In genomic region chr10:125016123-125016522, GRCh38 we compare ENCODE assay signal across 13 cellular contexts.
DNase-seq lines count a peak whose midpoint lies in the region; ATAC-seq and TF ChIP-seq lines count a peak whose summit lies in the region.
"Had no signal": no experiment of that assay in that cellular context is flagged by ENCODE, and none has a peak within 500 bp of the region (broad histone marks: within the 10 kb centered on the region; RNA-seq: fewer than 3 reads in every experiment).

No MANE protein-coding gene starts in this region.

- ATAC-seq in GM19452 (IDR thresholded peaks at IDR 0.05; ENCODE audit: unreplicated experiment), result no peak

- H4K20me1 ChIP-seq in smooth muscle cell (ENCODE audit: low read depth), result peaks cover 100% of the 10 kb centered on the region

- H3K36me3 ChIP-seq in esophagus squamous epithelium, result peaks cover 0 to 55% (median 7%) of the 10 kb centered on the region in 3 donors
- H3K36me3 ChIP-seq in mucosa of rectum (ENCODE audit: control insufficient read depth in 2 of 2, insufficient read depth in 2 of 2, low read length in 2 of 2), result peaks cover 2 to 8% of the 10 kb centered on the region in 2 donors
- no peaks in the 10 kb centered on the region for H3K36me3 ChIP-seq in suprapubic skin
- no peaks in the 10 kb centered on the region for H3K36me3 ChIP-seq in smooth muscle cell (ENCODE audit: low read depth)

- H3K9ac ChIP-seq in mucosa of rectum (ENCODE audit: low read depth in 1 of 2, low read length in 2 of 2) (no peak overlapping the region), smooth muscle cell (ENCODE audit: low read depth) (no peak overlapping the region)

- H3K9me3 ChIP-seq in esophagus squamous epithelium, result no peaks in the 10 kb centered on the region
- no peaks in the 10 kb centered on the region for H3K9me3 ChIP-seq in mucosa of rectum (ENCODE audit: control insufficient read depth in 2 of 2, low read length in 2 of 2)
- no peaks in the 10 kb centered on the region for H3K9me3 ChIP-seq in suprapubic skin
- no peaks in the 10 kb centered on the region for H3K9me3 ChIP-seq in smooth muscle cell (replicated peaks; ENCODE audit: low read depth)

- H3K27ac ChIP-seq in RWPE1, result 0 out of 2 replicates have a peak overlapping the region, but pooled peaks have one; percentile 11
- H3K27ac ChIP-seq in esophagus squamous epithelium, result peak overlapping the region; percentile 26 to 75 (median 71)
- H3K27ac ChIP-seq in mucosa of rectum (ENCODE audit: low read depth in 2 of 2, low read length in 2 of 2), result peak overlapping the region; percentile 51 to 66
- peak overlapping the region; percentile 10 for H3K27ac ChIP-seq in suprapubic skin
- no peak overlapping the region for H3K27ac ChIP-seq in smooth muscle cell (ENCODE audit: low read depth)

- no peak overlapping the region for H2AFZ ChIP-seq in smooth muscle cell (ENCODE audit: low read depth)

- peaks cover 16 to 75% (median 48%) of the 10 kb centered on the region in 3 donors for H3K4me1 ChIP-seq in esophagus squamous epithelium
- H3K4me1 ChIP-seq in mucosa of rectum (ENCODE audit: control insufficient read depth in 2 of 2, insufficient read depth in 2 of 2, low read length in 2 of 2), result peaks cover 16 to 29% of the 10 kb centered on the region in 2 donors
- peaks cover 58% of the 10 kb centered on the region for H3K4me1 ChIP-seq in suprapubic skin
- H3K4me1 ChIP-seq in smooth muscle cell (ENCODE audit: low read depth), result no peaks in the 10 kb centered on the region

- H3F3A ChIP-seq in smooth muscle cell (ENCODE audit: low read depth), result no peaks in the 10 kb centered on the region

- H3K27me3 ChIP-seq in esophagus squamous epithelium (no peaks in the 10 kb centered on the region), mucosa of rectum (ENCODE audit: control insufficient read depth in 2 of 2, insufficient read depth in 2 of 2, low read length in 2 of 2) (no peaks in the 10 kb centered on the region), suprapubic skin (no peaks in the 10 kb centered on the region), smooth muscle cell (ENCODE audit: low read depth) (no peaks in the 10 kb centered on the region)

- peaks cover 65% of the 10 kb centered on the region for H3K79me2 ChIP-seq in smooth muscle cell (ENCODE audit: low read depth)

- TF ChIP-seq POLR2A in esophagus squamous epithelium (IDR thresholded peaks at IDR 0.05) (no peak), suprapubic skin (IDR thresholded peaks at IDR 0.05) (no peak)

- no peak for TF ChIP-seq EP300 in suprapubic skin (IDR thresholded peaks at IDR 0.05)

- no peak for TF ChIP-seq CTCF in RWPE1 (conservative IDR thresholded peaks at IDR 0.05; ENCODE audit: low read depth)
- no peak for TF ChIP-seq CTCF in esophagus squamous epithelium (IDR thresholded peaks at IDR 0.05)
- TF ChIP-seq CTCF in suprapubic skin (IDR thresholded peaks at IDR 0.05), result no peak
- no peak for TF ChIP-seq CTCF in smooth muscle cell (IDR thresholded peaks at IDR 0.05; ENCODE audit: borderline replicate concordance, insufficient read depth, poor library complexity, severe bottlenecking)

- intact Hi-C loops in esophagus squamous epithelium (cut with DNase I), result no loop called here

- no peak overlapping the region for H3K4me2 ChIP-seq in smooth muscle cell

- H3K4me3 ChIP-seq in esophagus squamous epithelium, result no peak overlapping the region
- H3K4me3 ChIP-seq in mucosa of rectum (ENCODE audit: low read length in 2 of 2), result no peak overlapping the region
- H3K4me3 ChIP-seq in suprapubic skin, result no peak overlapping the region
- no peak overlapping the region for H3K4me3 ChIP-seq in smooth muscle cell

- CTCF ChIA-PET in RWPE1 (lab: Yijun Ruan, JAX), result no interaction called here

- 62 to 74% methylated on average over 6 to 7 of the region's 10 CpGs for WGBS in esophagus squamous epithelium, 2 donors
- 71% methylated on average over 2 of the region's 10 CpGs for WGBS in suprapubic skin
- 94% methylated on average over 10 of the region's 10 CpGs for WGBS in smooth muscle cell (ENCODE audit: low lambda C conversion rate)

- DNase-seq in RWPE1 (ENCODE audit: low spot score), result no peak
- no peak for DNase-seq in esophagus squamous epithelium (lab: John Stamatoyannopoulos, UW)
- DNase-seq in suprapubic skin (ENCODE audit: low spot score in 2 of 2), result no peak
- no peak for DNase-seq in NCI-H1417 (lab: John Stamatoyannopoulos, UW)
- no peak for DNase-seq in stimulated activated CD4-positive, alpha-beta T cell treated with anti-CD3 and anti-CD28 coated beads, Interleukin-2, amount 100 ng/mL, for 24 hours
- DNase-seq in smooth muscle cell (lab: John Stamatoyannopoulos, UW; ENCODE audit: unreplicated experiment), result no peak
- DNase-seq: AML-193; cortex of kidney; DMS53; NCI-H2227 treated with DMSO at 0.1 percent for 48 hours; stimulated activated CD4-positive, alpha-beta T cell treated with anti-CD3 and anti-CD28 coated beads, Interleukin-4, amount 100 ng/mL, for 24 hours had no signal

- POLR2A ChIA-PET in RWPE1 (lab: Yijun Ruan, JAX; ENCODE audit: low non-redundant PET), result no interaction called here
